In genomic region chr10:99569971-99570370, GRCh38 we compare ENCODE assay signal across 35 cellular contexts. TPM values are rescaled to one million over a fixed set of nuclear protein-coding genes. Genes with fewer than 3 reads are reported as not detected.
"Had no signal": no experiment of that assay in that cellular context is flagged by ENCODE, and none has a peak within 500 bp of the region (broad histone marks: within the 10 kb centered on the region; RNA-seq: fewer than 3 reads in every experiment).

No MANE protein-coding gene starts in this region.

- H3K4me1 Mint-ChIP-seq: activated CD4-positive, alpha-beta memory T cell treated with anti-CD3 and anti-CD28 coated beads, Interleukin-2, amount 10 ng/mL, durations not matched to agents 7 days and 5 days; activated CD8-positive, alpha-beta memory T cell treated with anti-CD3 and anti-CD28 coated beads, Interleukin-2, amount 10 ng/mL, durations not matched to agents 7 days and 5 days; activated naive CD8-positive, alpha-beta T cell treated with anti-CD3 and anti-CD28 coated beads for 36 hours had no signal

- H3K36me3 Mint-ChIP-seq: activated CD8-positive, alpha-beta memory T cell treated with anti-CD3 and anti-CD28 coated beads, Interleukin-2, amount 10 ng/mL, durations not matched to agents 7 days and 5 days; activated naive CD8-positive, alpha-beta T cell treated with anti-CD3 and anti-CD28 coated beads for 36 hours had no signal

- H3K4me3 Mint-ChIP-seq: activated CD4-positive, alpha-beta memory T cell treated with anti-CD3 and anti-CD28 coated beads, Interleukin-2, amount 10 ng/mL, durations not matched to agents 7 days and 5 days; activated CD8-positive, alpha-beta memory T cell treated with anti-CD3 and anti-CD28 coated beads, Interleukin-2, amount 10 ng/mL, durations not matched to agents 7 days and 5 days; activated naive CD8-positive, alpha-beta T cell treated with anti-CD3 and anti-CD28 coated beads for 36 hours had no signal

- H3K9me3 Mint-ChIP-seq: activated CD4-positive, alpha-beta memory T cell treated with anti-CD3 and anti-CD28 coated beads, Interleukin-2, amount 10 ng/mL, durations not matched to agents 7 days and 5 days; activated naive CD8-positive, alpha-beta T cell treated with anti-CD3 and anti-CD28 coated beads for 36 hours had no signal

- H3K27me3 ChIP-seq: brain microvascular endothelial cell had no signal

- DNase-seq: activated CD4-positive, alpha-beta memory T cell treated with anti-CD3 and anti-CD28 coated beads, Interleukin-2, amount 10 ng/mL, durations not matched to agents 7 days and 5 days; activated CD4-positive, alpha-beta T cell treated with anti-CD3 and anti-CD28 coated beads for 1 hour; activated CD4-positive, alpha-beta T cell treated with anti-CD3 and anti-CD28 coated beads for 48 hours; activated CD4-positive, CD25-positive, alpha-beta regulatory T cell; activated CD8-positive, alpha-beta memory T cell treated with anti-CD3 and anti-CD28 coated beads for 24 hours; activated CD8-positive, alpha-beta memory T cell treated with anti-CD3 and anti-CD28 coated beads, Interleukin-2, amount 10 ng/mL, durations not matched to agents 7 days and 5 days; activated CD8-positive, alpha-beta memory T cell treated with anti-CD3 and anti-CD28 coated beads, Interleukin-2, amount 50 U/mL, for 48 hours; activated effector memory CD4-positive, alpha-beta T cell treated with anti-CD3 and anti-CD28 coated beads, Interleukin-2, amount 50 U/mL, for 16 hours; activated naive CD4-positive, alpha-beta T cell; activated naive CD4-positive, alpha-beta T cell treated with anti-CD3 and anti-CD28 coated beads, Interleukin-2, amount 50 U/mL, for 16 hours; activated naive CD8-positive, alpha-beta T cell treated with anti-CD3 and anti-CD28 coated beads for 36 hours; activated T-cell treated with anti-CD3 and anti-CD28 coated beads, Interleukin-2, amount 50 U/mL, for 48 hours; amniotic stem cell; aorta; brain microvascular endothelial cell; central memory CD4-positive, alpha-beta T cell; Karpas-422; NCI-H1048; NCI-H1105 treated with DMSO at 0.1 percent for 48 hours; NCI-H1436; NCI-H1694; NCI-H1930; NCI-H2081 treated with DMSO at 0.1 percent for 48 hours; NCI-H345; NCI-H510A; NCI-H748 treated with DMSO at 0.1 percent for 48 hours; NK-92 treated with Interleukin-12 subunit alpha and Interleukin-12 subunit beta, amount 100 ng/mL, for 24 hours; RPMI8226; SW 1271; T-helper 1 cell; T-helper 2 cell; T-helper 9 cell had no signal

- H3K27ac Mint-ChIP-seq: activated CD4-positive, alpha-beta memory T cell treated with anti-CD3 and anti-CD28 coated beads, Interleukin-2, amount 10 ng/mL, durations not matched to agents 7 days and 5 days; activated CD8-positive, alpha-beta memory T cell treated with anti-CD3 and anti-CD28 coated beads, Interleukin-2, amount 10 ng/mL, durations not matched to agents 7 days and 5 days; activated naive CD8-positive, alpha-beta T cell treated with anti-CD3 and anti-CD28 coated beads for 36 hours had no signal

- H3K36me3 ChIP-seq: brain microvascular endothelial cell had no signal

- ATAC-seq: activated CD8-positive, alpha-beta memory T cell treated with anti-CD3 and anti-CD28 coated beads, Interleukin-2, amount 10 ng/mL, durations not matched to agents 7 days and 5 days had no signal

- H3K27ac ChIP-seq: brain microvascular endothelial cell, VCaP had no signal

RNA-seq across cellular contexts. Expression of gene NKX2-3, which starts 37.2 kb away (rescaled TPM):
- total RNA-seq: activated CD4-positive, alpha-beta memory T cell treated with anti-CD3 and anti-CD28 coated beads, Interleukin-2, amount 10 ng/mL, durations not matched to agents 7 days and 5 days; activated CD8-positive, alpha-beta memory T cell treated with anti-CD3 and anti-CD28 coated beads, Interleukin-2, amount 10 ng/mL, durations not matched to agents 7 days and 5 days; activated naive CD8-positive, alpha-beta T cell treated with anti-CD3 and anti-CD28 coated beads for 36 hours; cerebellum; MCF 10A had no signal
